20 cellular contexts compared by ENCODE assay signal in genomic region chr16:70795513-70795912, GRCh38.
"Had no signal": no experiment of that assay in that cellular context is flagged by ENCODE, and none has a peak within 500 bp of the region (broad histone marks: within the 10 kb centered on the region; RNA-seq: fewer than 3 reads in every experiment).

No MANE protein-coding gene starts in this region.

- H2AFZ ChIP-seq: parathyroid adenoma had no signal

- H3K9ac ChIP-seq: parathyroid adenoma had no signal

- H3K27ac ChIP-seq: colonic mucosa, esophagus squamous epithelium, gastroesophageal sphincter, parathyroid adenoma, psoas muscle, right lobe of liver, testis, transverse colon had no signal

- DNase-seq: colonic mucosa; dermis blood vessel endothelial cell; esophagus squamous epithelium; foreskin fibroblast; glutamatergic neuron; islet precursor cell; mesendoderm; naive thymus-derived CD4-positive, alpha-beta T cell; nephron progenitor cell; psoas muscle; retina; right lobe of liver; stimulated activated CD4-positive, alpha-beta T cell treated with anti-CD3 and anti-CD28 coated beads, Interleukin-15, amount 100 ng/mL, for 24 hours; stimulated activated CD4-positive, alpha-beta T cell treated with anti-CD3 and anti-CD28 coated beads, Interleukin-1b, Interleukin-23, amount 100 ng/mL, for 48 hours; stimulated activated CD4-positive, alpha-beta T cell treated with anti-CD3 and anti-CD28 coated beads, Interleukin-4, amount 100 ng/mL, for 24 hours; testis; transverse colon had no signal

- H3K27me3 ChIP-seq: colonic mucosa, esophagus squamous epithelium, gastroesophageal sphincter, right lobe of liver, testis, transverse colon had no signal

- H3K9me3 ChIP-seq: colonic mucosa, esophagus squamous epithelium, gastroesophageal sphincter, psoas muscle, right lobe of liver, testis, transverse colon had no signal

- H3K4me1 ChIP-seq: parathyroid adenoma had no signal

- H3K36me3 ChIP-seq: colonic mucosa, right lobe of liver, transverse colon had no signal

- H3K4me3 ChIP-seq: colonic mucosa, esophagus squamous epithelium, gastroesophageal sphincter, psoas muscle, right lobe of liver, testis, transverse colon had no signal

- ATAC-seq: gastroesophageal sphincter; naive thymus-derived CD4-positive, alpha-beta T cell; psoas muscle; right lobe of liver; stimulated activated memory B cell treated with anti-CD40 and anti-IgM and Interleukin-4, amounts not matched to agents 10 μg/mL and 1 μg/mL and 100 μg/mL, for 72 hours had no signal
